In genomic region chr2:32902986-32903385, GRCh38 we compare ENCODE assay signal across 1 cellular context.
TF ChIP-seq lines count a peak whose summit lies in the region.

No MANE protein-coding gene starts in this region.

TF ChIP-seq in WTC11, 78 proteins besides CTCF, POLR2A, EP300 and RAD21 (continued from another document):
- TF ChIP-seq PRDM15 (CRISPR knock-in tag; IDR thresholded peaks at IDR 0.05) (no peak), ZNF416 (CRISPR knock-in tag; IDR thresholded peaks at IDR 0.05) (no peak), PRRX2 (CRISPR knock-in tag; IDR thresholded peaks at IDR 0.05) (no peak), ZNF423 (CRISPR knock-in tag; IDR thresholded peaks at IDR 0.05) (no peak), OVOL2 (CRISPR knock-in tag; IDR thresholded peaks at IDR 0.05; ENCODE audit: borderline replicate concordance) (no peak), ATF6 (CRISPR knock-in tag; IDR thresholded peaks at IDR 0.05) (no peak), AR (CRISPR knock-in tag; IDR thresholded peaks at IDR 0.05) (no peak), HMGA2 (CRISPR knock-in tag; IDR thresholded peaks at IDR 0.05) (no peak)
